In the genomic region with DNA sequence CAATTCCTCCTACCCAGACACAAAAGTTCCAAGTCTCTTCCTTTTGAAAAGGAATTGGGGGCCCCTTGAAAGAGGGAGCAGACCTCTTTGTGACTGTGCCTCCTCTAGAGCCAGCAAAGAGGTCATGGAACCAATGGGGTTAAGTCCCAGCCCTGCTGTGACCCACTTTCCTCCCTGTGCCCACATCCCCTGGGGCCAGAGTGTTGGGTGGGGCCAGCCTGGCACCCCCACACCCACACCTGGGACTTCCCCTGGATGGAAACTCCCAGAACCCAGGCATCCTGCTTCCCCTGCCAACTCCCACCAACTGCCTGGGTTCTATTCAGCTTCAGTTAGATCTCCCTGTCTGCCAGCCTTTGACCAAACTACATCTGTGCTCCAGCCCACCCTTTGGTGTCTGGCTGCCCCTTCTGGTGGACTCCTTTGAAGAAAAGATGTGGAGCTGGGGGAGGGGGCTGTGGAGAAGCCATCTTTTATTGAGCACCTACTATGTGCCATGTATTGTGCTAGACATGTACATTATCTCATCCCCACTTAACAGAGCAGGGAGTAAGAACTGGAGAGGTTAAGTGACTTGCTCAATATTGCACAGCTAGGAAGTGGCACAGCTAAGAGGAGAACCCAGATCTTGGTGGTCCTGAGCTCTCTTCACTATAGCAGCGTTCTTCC, we compare ENCODE assay signal across 15 cellular contexts. TPM values are rescaled to one million over a fixed set of nuclear protein-coding genes. Genes with fewer than 3 reads are reported as not detected.
DNase-seq lines count a peak whose midpoint lies in the region; ATAC-seq lines count a peak whose summit lies in the region.
"Had no signal": no experiment of that assay in that cellular context is flagged by ENCODE, and none has a peak within 500 bp of the region (broad histone marks: within the 10 kb centered on the region; RNA-seq: fewer than 3 reads in every experiment).

No MANE protein-coding gene starts in this region.

- H3K4me3 ChIP-seq in HUES64 (ENCODE audit: low read length) (no peak overlapping the region), skin epidermis (no peak overlapping the region)
- H3K4me3 ChIP-seq: ascending aorta, left ventricle myocardium inferior, pancreas had no signal

- peak; percentile 33 for DNase-seq in activated CD4-positive, alpha-beta T cell treated with anti-CD3 and anti-CD28 coated beads for 48 hours
- peak; percentile 49 for DNase-seq in activated naive CD8-positive, alpha-beta T cell treated with anti-CD3 and anti-CD28 coated beads for 36 hours
- no peak for DNase-seq in MV-4-11 (lab: John Stamatoyannopoulos, UW)
- DNase-seq: Calu3; effector CD8-positive, alpha-beta T cell; left ventricle myocardium inferior; NCI-H2227 treated with DMSO at 0.1 percent for 48 hours had no signal

- ATAC-seq in HG03196 (IDR thresholded peaks at IDR 0.05; ENCODE audit: unreplicated experiment) (no peak), GM18909 (IDR thresholded peaks at IDR 0.05; ENCODE audit: poor library complexity, unreplicated experiment) (no peak)
- ATAC-seq: Panc1, pancreas had no signal

- peak overlapping the region; percentile 52 for H3K4me3 Mint-ChIP-seq in activated naive CD8-positive, alpha-beta T cell treated with anti-CD3 and anti-CD28 coated beads for 36 hours

- no peaks in the 10 kb centered on the region; the same call in 1 of the 2 replicates for H3K27me3 ChIP-seq in HUES64 (ENCODE audit: insufficient read depth, low read length)
- H3K27me3 ChIP-seq: ascending aorta, pancreas had no signal

- H3K27ac Mint-ChIP-seq in activated naive CD8-positive, alpha-beta T cell treated with anti-CD3 and anti-CD28 coated beads for 36 hours, result peak overlapping the region; percentile 77

- peaks cover 48% of the 10 kb centered on the region for H3K4me1 ChIP-seq in HUES64 (ENCODE audit: insufficient read depth, low read length)
- H3K4me1 ChIP-seq: pancreas had no signal

- H3K9ac ChIP-seq in HUES64 (ENCODE audit: low read depth, low read length), result no peak overlapping the region

- peaks cover 49% of the 10 kb centered on the region for H3K4me1 Mint-ChIP-seq in activated naive CD8-positive, alpha-beta T cell treated with anti-CD3 and anti-CD28 coated beads for 36 hours

- no peaks in the 10 kb centered on the region for H3K36me3 ChIP-seq in HUES64 (ENCODE audit: insufficient read depth, low read length)
- H3K36me3 ChIP-seq: ascending aorta, left ventricle myocardium inferior, pancreas had no signal

- H3K9me3 Mint-ChIP-seq in activated naive CD8-positive, alpha-beta T cell treated with anti-CD3 and anti-CD28 coated beads for 36 hours, result no peaks in the 10 kb centered on the region

- H3K36me3 Mint-ChIP-seq in activated naive CD8-positive, alpha-beta T cell treated with anti-CD3 and anti-CD28 coated beads for 36 hours, result no peaks in the 10 kb centered on the region

- H3K27me3 Mint-ChIP-seq in activated naive CD8-positive, alpha-beta T cell treated with anti-CD3 and anti-CD28 coated beads for 36 hours, result no peaks in the 10 kb centered on the region

- WGBS in HUES64, result 89% methylated on average over 1 of the region's 1 CpG

- no peaks in the 10 kb centered on the region for H3K9me3 ChIP-seq in HUES64 (ENCODE audit: insufficient read depth, low read depth, low read length)
- H3K9me3 ChIP-seq: ascending aorta, left ventricle myocardium inferior, pancreas had no signal

- H3K27ac ChIP-seq in HUES64 (ENCODE audit: low read depth, low read length), result peak overlapping the region; percentile 59; the same call in 1 of the 2 replicates
- H3K27ac ChIP-seq in skin epidermis, result peak overlapping the region in 17 of 21 experiments; percentile 30 to 97 (median 93)
- H3K27ac ChIP-seq: ascending aorta, left ventricle myocardium inferior, pancreas had no signal

RNA-seq across cellular contexts. Expression of gene RARG, which starts 4.6 kb away (rescaled TPM):
- 34.3 TPM for polyA plus RNA-seq in HUES64 (2013, experiment 1 of 2)
- 37.8 TPM for polyA plus RNA-seq in HUES64 (2013, experiment 2 of 2)
- total RNA-seq in activated naive CD8-positive, alpha-beta T cell treated with anti-CD3 and anti-CD28 coated beads for 36 hours, result 10 to 100 TPM; 22.7 to 26.0 TPM

RNA-seq across cellular contexts. Expression of gene ITGB7, which starts 29.5 kb away (rescaled TPM):
- polyA plus RNA-seq in HUES64 (2013, experiment 1 of 2), result 0.75 TPM
- polyA plus RNA-seq in HUES64 (2013, experiment 2 of 2), result not detected
- 100 to 1,000 TPM; 102 to 105 TPM for total RNA-seq in activated naive CD8-positive, alpha-beta T cell treated with anti-CD3 and anti-CD28 coated beads for 36 hours
- total RNA-seq: M059J had no signal

RNA-seq across cellular contexts. Expression of gene ESPL1, which starts 31.5 kb away (rescaled TPM):
- 20.0 TPM for polyA plus RNA-seq in HUES64 (2013, experiment 1 of 2)
- 17.4 TPM for polyA plus RNA-seq in HUES64 (2013, experiment 2 of 2)
- 10 to 100 TPM; 66.3 to 67.7 TPM for total RNA-seq in activated naive CD8-positive, alpha-beta T cell treated with anti-CD3 and anti-CD28 coated beads for 36 hours
- total RNA-seq: ascending aorta had no signal

RNA-seq across cellular contexts. Expression of gene CSAD, which starts 55.9 kb away (rescaled TPM):
- 4.9 TPM for polyA plus RNA-seq in HUES64 (2013, experiment 1 of 2)
- 5.6 TPM for polyA plus RNA-seq in HUES64 (2013, experiment 2 of 2)
- 10 to 100 TPM; 11.8 to 11.9 TPM for total RNA-seq in activated naive CD8-positive, alpha-beta T cell treated with anti-CD3 and anti-CD28 coated beads for 36 hours

RNA-seq across cellular contexts. Expression of gene ZNF740, which starts 56.1 kb away (rescaled TPM):
- 15.2 TPM for polyA plus RNA-seq in HUES64 (2013, experiment 1 of 2)
- 16.5 TPM for polyA plus RNA-seq in HUES64 (2013, experiment 2 of 2)
- total RNA-seq in activated naive CD8-positive, alpha-beta T cell treated with anti-CD3 and anti-CD28 coated beads for 36 hours, result 10 to 100 TPM; 34.9 to 42.8 TPM
